ENCODE assay signal across 20 cellular contexts in the genomic region with DNA sequence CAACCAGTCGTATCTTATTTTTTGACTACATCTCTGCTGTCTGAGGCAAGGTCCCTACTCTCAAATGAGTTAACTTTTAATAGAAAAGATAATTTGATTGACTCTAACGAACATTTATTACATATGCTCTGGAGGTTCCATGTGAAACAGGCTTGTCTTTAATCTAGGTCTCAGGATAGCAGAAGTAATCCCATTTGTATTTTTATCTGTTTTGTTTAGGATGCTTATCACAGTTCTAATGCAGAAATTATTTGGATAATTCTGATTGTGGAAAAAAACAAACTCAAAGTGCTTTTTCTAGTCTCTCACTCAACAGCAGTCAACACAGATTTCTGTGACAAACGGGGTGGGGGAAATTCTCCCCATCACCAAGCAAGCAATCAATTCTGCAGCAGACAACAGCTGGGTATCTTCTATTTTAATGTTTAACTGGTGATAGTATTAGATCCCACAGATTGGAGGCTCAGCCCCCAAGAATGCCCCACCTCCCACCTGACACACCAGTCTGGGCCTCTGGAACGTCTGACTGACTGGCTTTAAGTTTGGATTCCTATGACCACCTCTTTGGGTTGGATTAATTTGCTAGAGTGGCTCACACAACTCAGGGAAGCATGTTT. TPM values are rescaled to one million over a fixed set of nuclear protein-coding genes. Genes with fewer than 3 reads are reported as not detected.
DNase-seq lines count a peak whose midpoint lies in the region; ATAC-seq and TF ChIP-seq lines count a peak whose summit lies in the region.
"Had no signal": no experiment of that assay in that cellular context is flagged by ENCODE, and none has a peak within 500 bp of the region (broad histone marks: within the 10 kb centered on the region; RNA-seq: fewer than 3 reads in every experiment).

No MANE protein-coding gene starts in this region.

- H3K9me3 Mint-ChIP-seq in activated CD4-positive, alpha-beta T cell treated with anti-CD3 and anti-CD28 coated beads for 36 hours (ENCODE audit: low read depth), result peaks cover 6% of the 10 kb centered on the region

- H3K36me3 ChIP-seq in heart left ventricle (no peaks in the 10 kb centered on the region), sigmoid colon (no peaks in the 10 kb centered on the region), uterus (no peaks in the 10 kb centered on the region)
- H3K36me3 ChIP-seq: BLaER1 had no signal

- POLR2A ChIA-PET in activated CD4-positive, alpha-beta T cell treated with anti-CD3 and anti-CD28 coated beads for 36 hours (lab: Charles Lee), result no interaction called here

- H3K4me1 Mint-ChIP-seq in activated CD4-positive, alpha-beta T cell treated with anti-CD3 and anti-CD28 coated beads for 36 hours, result peaks cover 2% of the 10 kb centered on the region

- TF ChIP-seq CTCF in heart left ventricle (IDR thresholded peaks at IDR 0.05), result no peak
- TF ChIP-seq CTCF in sigmoid colon (IDR thresholded peaks at IDR 0.05), result no peak
- TF ChIP-seq CTCF in uterus (IDR thresholded peaks at IDR 0.05), result no peak

- 69 to 79% (median 74%) methylated on average over 4 of the region's 4 CpGs for WGBS in heart left ventricle, 4 donors
- 58% methylated on average over 4 of the region's 4 CpGs for WGBS in right cardiac atrium
- 61 to 76% methylated on average over 4 of the region's 4 CpGs for WGBS in sigmoid colon, 2 donors

- TF ChIP-seq POLR2A in heart left ventricle (IDR thresholded peaks at IDR 0.05) (no peak), sigmoid colon (IDR thresholded peaks at IDR 0.05) (no peak), uterus (IDR thresholded peaks at IDR 0.05) (no peak)

- H3K4me3 ChIP-seq in heart left ventricle, result no peak overlapping the region
- H3K4me3 ChIP-seq in right cardiac atrium (ENCODE audit: low read length), result no peak overlapping the region
- H3K4me3 ChIP-seq in sigmoid colon, result no peak overlapping the region
- H3K4me3 ChIP-seq in uterus, result no peak overlapping the region
- H3K4me3 ChIP-seq: BLaER1, GM12878 had no signal

- no peak for ATAC-seq in heart left ventricle
- no peak for ATAC-seq in right cardiac atrium
- ATAC-seq in activated CD4-positive, alpha-beta T cell treated with anti-CD3 and anti-CD28 coated beads for 36 hours, result no peak
- no peak for ATAC-seq in GM21717 (IDR thresholded peaks at IDR 0.05; ENCODE audit: unreplicated experiment)
- ATAC-seq: CD8-positive, alpha-beta T cell; GM12878; PC-3 had no signal

- no peaks in the 10 kb centered on the region for H3K27me3 ChIP-seq in heart left ventricle
- no peaks in the 10 kb centered on the region for H3K27me3 ChIP-seq in right cardiac atrium (ENCODE audit: control insufficient read depth, insufficient read depth)
- H3K27me3 ChIP-seq in sigmoid colon, result no peaks in the 10 kb centered on the region
- H3K27me3 ChIP-seq in uterus, result no peaks in the 10 kb centered on the region
- H3K27me3 ChIP-seq: BLaER1 had no signal

- no peaks in the 10 kb centered on the region for H3K27me3 Mint-ChIP-seq in activated CD4-positive, alpha-beta T cell treated with anti-CD3 and anti-CD28 coated beads for 36 hours

- H3K27ac Mint-ChIP-seq in activated CD4-positive, alpha-beta T cell treated with anti-CD3 and anti-CD28 coated beads for 36 hours, result no peak overlapping the region
- H3K27ac Mint-ChIP-seq: CD8-positive, alpha-beta T cell had no signal

- H3K27ac ChIP-seq in heart left ventricle (peak overlapping the region; percentile 26 to 66 (median 50)), right cardiac atrium (ENCODE audit: low read length) (peak overlapping the region; percentile 13), sigmoid colon (peak overlapping the region; percentile 11 to 49 (median 22)), uterus (peak overlapping the region; percentile 53 to 72)
- H3K27ac ChIP-seq: BLaER1, RWPE1 had no signal

- no peak overlapping the region for H3K4me3 Mint-ChIP-seq in activated CD4-positive, alpha-beta T cell treated with anti-CD3 and anti-CD28 coated beads for 36 hours
- H3K4me3 Mint-ChIP-seq: CD8-positive, alpha-beta T cell had no signal

- DNase-seq in heart left ventricle, result no peak
- DNase-seq in cardiac septum (ENCODE audit: low spot score), result no peak
- peak in 1 of 3 donors; percentile 43 for DNase-seq in right cardiac atrium
- DNase-seq in sigmoid colon, result no peak
- DNase-seq in uterus, result no peak
- DNase-seq in activated CD8-positive, alpha-beta memory T cell treated with anti-CD3 and anti-CD28 coated beads for 24 hours, result no peak
- no peak for DNase-seq in activated CD4-positive, alpha-beta T cell treated with anti-CD3 and anti-CD28 coated beads for 36 hours
- DNase-seq: CD8-positive, alpha-beta T cell; DND-41; KG1; NCI-H1436; NCI-H2029; NCI-H2171 treated with DMSO at 0.1 percent for 48 hours; NCI-H446 treated with DMSO at 0.1 percent for 48 hours; NCI-H748 treated with DMSO at 0.1 percent for 48 hours; PC-3 had no signal

- H3K9me3 ChIP-seq in heart left ventricle, result no peaks in the 10 kb centered on the region
- H3K9me3 ChIP-seq in right cardiac atrium (ENCODE audit: control insufficient read depth, low read length), result no peaks in the 10 kb centered on the region
- no peaks in the 10 kb centered on the region for H3K9me3 ChIP-seq in sigmoid colon
- no peaks in the 10 kb centered on the region for H3K9me3 ChIP-seq in uterus

- intact Hi-C loops in heart left ventricle (cut with DNase I) (no loop called here), cardiac septum (cut with DNase I) (no loop called here), right cardiac atrium (cut with DNase I) (no loop called here), sigmoid colon (cut with DNase I) (no loop called here), uterus (cut with DNase I; ENCODE audit: low total_unique reads) (no loop called here)
- intact Hi-C loops in activated CD4-positive, alpha-beta T cell treated with anti-CD3 and anti-CD28 coated beads for 36 hours (cut with DNase I, micrococcal nuclease), result no loop called here

- TF ChIP-seq EP300 in sigmoid colon (IDR thresholded peaks at IDR 0.05), result no peak

- peaks cover 0 to 50% (median 25%) of the 10 kb centered on the region in 12 donors for H3K4me1 ChIP-seq in heart left ventricle
- H3K4me1 ChIP-seq in right cardiac atrium (ENCODE audit: control insufficient read depth, insufficient read depth, low read length), result peaks cover 3% of the 10 kb centered on the region
- H3K4me1 ChIP-seq in sigmoid colon, result peaks cover 0 to 20% (median 6%) of the 10 kb centered on the region in 4 donors
- peaks cover 0 to 21% of the 10 kb centered on the region in 2 donors for H3K4me1 ChIP-seq in uterus
- H3K4me1 ChIP-seq: BLaER1 had no signal

- CTCF ChIA-PET in activated CD4-positive, alpha-beta T cell treated with anti-CD3 and anti-CD28 coated beads for 36 hours (lab: Charles Lee), result interaction anchor here (1.8 kb wide), 1 partner anchor 82 kb away, joined by 4 read pairs; no protein-coding TSS in a partner anchor

- peaks cover 7% of the 10 kb centered on the region for H3K36me3 Mint-ChIP-seq in activated CD4-positive, alpha-beta T cell treated with anti-CD3 and anti-CD28 coated beads for 36 hours (ENCODE audit: low read depth)

RNA-seq across cellular contexts. Expression of a gene that starts 58.8 kb away (rescaled TPM):
- 10 to 100 TPM; 16.5 to 55.8 (median 20.1) TPM for total RNA-seq in heart left ventricle
- polyA plus RNA-seq in heart left ventricle, result 10 to 100 TPM in 1 of 2 donors, 1 to 10 TPM in 1; 8.9 to 10.0 TPM
- total RNA-seq in cardiac septum, result 19.5 TPM
- 10 to 100 TPM; 32.5 to 59.0 (median 45.6) TPM for total RNA-seq in right cardiac atrium
- polyA plus RNA-seq in right cardiac atrium, result 13.9 TPM
- total RNA-seq in sigmoid colon, result 100 to 1,000 TPM; 111 to 206 (median 134) TPM
- 10 to 100 TPM in 1 of 3 donors, 1 to 10 TPM in 2; 1.4 to 20.0 (median 4.2) TPM for polyA plus RNA-seq in sigmoid colon
- 100 to 1,000 TPM in 3 of 4 donors, 10 to 100 TPM in 1; 98.2 to 224 (median 141) TPM for total RNA-seq in uterus
- 10 to 100 TPM; 48.6 to 55.6 TPM for total RNA-seq in activated CD4-positive, alpha-beta T cell treated with anti-CD3 and anti-CD28 coated beads for 36 hours
